9 cellular contexts compared by ENCODE assay signal in genomic region chr1:40784141-40784770, GRCh38. TPM values are rescaled to one million over a fixed set of nuclear protein-coding genes. Genes with fewer than 3 reads are reported as not detected.
A peak's percentile ranks its signal among the peaks of the same experiment; 100 is the strongest.
DNase-seq lines count a peak whose midpoint lies in the region; ATAC-seq, FAIRE-seq and TF ChIP-seq lines count a peak whose summit lies in the region.
"Had no signal": no experiment of that assay in that cellular context is flagged by ENCODE, and none has a peak within 500 bp of the region (broad histone marks: within the 10 kb centered on the region; RNA-seq: fewer than 3 reads in every experiment).

No MANE protein-coding gene starts in this region.

- no peak for TF ChIP-seq POLR2A in H1 (IDR thresholded peaks at IDR 0.05; ENCODE audit: control extremely low read depth in 1 of 2, low read depth in 2 of 2, low read length in 2 of 2)

- no peaks in the 10 kb centered on the region for H3K79me2 ChIP-seq in H1 (ENCODE audit: control insufficient read depth in 1 of 2, insufficient read depth in 2 of 2, low read length in 2 of 2)

- POLR2A ChIA-PET in H1 (lab: Charles Lee; ENCODE audit: partially characterized antibody) = interaction anchor here (0.5 to 1.2 kb wide), 4 partner anchors 10 to 649 kb away, joined by 3 to 4 read pairs (median 3); partner anchors contain the start of gene CITED4

- no peak overlapping the region for H3K23ac ChIP-seq in H1 (ENCODE audit: insufficient read length)
- H3K23ac ChIP-seq in neuronal stem cell (ENCODE audit: low read depth, low read length, poor library complexity) = peak overlapping the region; percentile 77

- no peak for TF ChIP-seq EP300 in H1 (IDR thresholded peaks at IDR 0.05; ENCODE audit: borderline replicate concordance in 1 of 2, low read depth in 2 of 2, low read length in 2 of 2)

- CTCF ChIA-PET in H1 (lab: Charles Lee; ENCODE audit: partially characterized antibody) = interaction anchor here (1.4 to 24.5 kb wide), 3 partner anchors 8 to 66 kb away, joined by 3 to 325 read pairs (median 4); no protein-coding TSS in a partner anchor

- H3K4me1 ChIP-seq in H1 (replicated peaks in 1 of 4; ENCODE audit: control insufficient read depth in 3 of 4, insufficient read depth in 4 of 4, low read length in 3 of 4) (peaks cover 0 to 20% (median 17%) of the 10 kb centered on the region in 4 experiments; a peak in 6 of 7 replicates), neuronal stem cell (ENCODE audit: control insufficient read depth in 2 of 2, insufficient read depth in 1 of 2, low read depth in 1 of 2, low read length in 2 of 2) (peaks cover 20 to 27% of the 10 kb centered on the region in 2 donors)

- H3K4me2 ChIP-seq in H1 (ENCODE audit: insufficient read depth in 1 of 2, low read depth in 2 of 2, low read length in 2 of 2) (peak overlapping the region; percentile 81 to 97), neuronal stem cell (ENCODE audit: insufficient read depth, low read length, poor library complexity, severe bottlenecking) (peak overlapping the region; percentile 81)

- peak; percentile 78 for DNase-seq in D341Med (ENCODE audit: low spot score)
- peak; percentile 26 to 80 for DNase-seq in NCI-H526 (lab: John Stamatoyannopoulos, UW)
- peak in 1 of 2 experiments; percentile 68 for DNase-seq in H1 (ENCODE audit: low read depth in 1 of 2, low spot score in 2 of 2)
- peak; percentile 38 for DNase-seq in neuronal stem cell (ENCODE audit: low spot score)
- no peak for DNase-seq in NCI-H1436 (lab: John Stamatoyannopoulos, UW)
- no peak for DNase-seq in CD1c-positive myeloid dendritic cell (ENCODE audit: extremely low spot score)
- DNase-seq in SHP77 (lab: John Stamatoyannopoulos, UW) = no peak

- no peak overlapping the region for H3K56ac ChIP-seq in H1 (replicated peaks; ENCODE audit: insufficient read length, low read depth, low read length)

- no peak for FAIRE-seq in H1 (lab: Jason Lieb, UNC)

- no peak overlapping the region for H2BK120ac ChIP-seq in H1 (replicated peaks; ENCODE audit: low read depth, low read length)
- no peak overlapping the region for H2BK120ac ChIP-seq in neuronal stem cell (ENCODE audit: low read depth, low read length)

- H4K8ac ChIP-seq in H1 (ENCODE audit: extremely low read depth, insufficient read depth, low read length) (peak overlapping the region; percentile 57), neuronal stem cell (ENCODE audit: low read depth, low read length) (no peak overlapping the region)

- no peak overlapping the region for H3K14ac ChIP-seq in H1 (ENCODE audit: insufficient read length)
- H3K14ac ChIP-seq in neuronal stem cell (ENCODE audit: low read length) = no peak overlapping the region

- H2AFZ ChIP-seq in H1 (ENCODE audit: low read length) (no peak overlapping the region), neuronal stem cell (ENCODE audit: low read length) (peak overlapping the region; percentile 69)

- no peak overlapping the region for H3K4ac ChIP-seq in H1 (replicated peaks; ENCODE audit: insufficient read length, low read depth, low read length)
- no peak overlapping the region for H3K4ac ChIP-seq in neuronal stem cell (ENCODE audit: low read length)

- H4K91ac ChIP-seq in H1 (replicated peaks; ENCODE audit: insufficient read length, low read length) (peak overlapping the region; percentile 38), neuronal stem cell (ENCODE audit: low read depth, low read length, poor library complexity) (no peak overlapping the region)

- H4K20me1 ChIP-seq in H1 (replicated peaks in 1 of 2; ENCODE audit: control insufficient read depth in 1 of 2, insufficient read depth in 2 of 2, low read length in 2 of 2) = peaks cover 2 to 7% of the 10 kb centered on the region in 2 experiments

- H3K36me3 ChIP-seq in H1 (ENCODE audit: control insufficient read depth in 2 of 4, insufficient read depth in 4 of 4, low read length in 3 of 4) = no peaks in the 10 kb centered on the region
- H3K36me3 ChIP-seq in neuronal stem cell (replicated peaks in 1 of 2; ENCODE audit: control insufficient read depth in 2 of 2, insufficient read depth in 2 of 2, low read length in 2 of 2) = no peaks in the 10 kb centered on the region

- no peak for ATAC-seq in HG02970 (IDR thresholded peaks at IDR 0.05; ENCODE audit: low FRiP score, unreplicated experiment)

- H3K79me1 ChIP-seq in H1 (ENCODE audit: low read depth, low read length) = no peaks in the 10 kb centered on the region
- peaks cover 3% of the 10 kb centered on the region for H3K79me1 ChIP-seq in neuronal stem cell (ENCODE audit: low read depth, low read length)

- H2BK5ac ChIP-seq in H1 (ENCODE audit: low read depth, low read length) (no peak overlapping the region), neuronal stem cell (ENCODE audit: low read length) (no peak overlapping the region)

- H3K18ac ChIP-seq in H1 (ENCODE audit: extremely low read depth, low read length) (peak overlapping the region; percentile 32; the same call in 1 of the 2 replicates), neuronal stem cell (ENCODE audit: low read length) (peak overlapping the region; percentile 92)

- no peak for TF ChIP-seq CTCF in H1 (IDR thresholded peaks at IDR 0.05; ENCODE audit: control extremely low read depth in 1 of 3, insufficient read depth in 1 of 3, low read depth in 1 of 3, low read length in 3 of 3)

- H2AK5ac ChIP-seq in H1 (ENCODE audit: low read depth, low read length) (no peak overlapping the region), neuronal stem cell (ENCODE audit: low read depth, low read length) (peak overlapping the region; percentile 74)

- H3K27ac ChIP-seq in H1 (ENCODE audit: low read depth, low read length) = no peak overlapping the region
- no peak overlapping the region for H3K27ac ChIP-seq in neuronal stem cell (replicated peaks; ENCODE audit: low read length)

- H3K27me3 ChIP-seq in H1 (replicated peaks in 1 of 4; ENCODE audit: control insufficient read depth in 3 of 4, extremely low read depth in 1 of 4, insufficient read depth in 3 of 4, low read length in 3 of 4) = peaks cover 0 to 35% (median 27%) of the 10 kb centered on the region in 4 experiments; a peak in 6 of 7 replicates
- peaks cover 0 to 72% (median 17%) of the 10 kb centered on the region in 3 experiments for H3K27me3 ChIP-seq in neuronal stem cell (ENCODE audit: control insufficient read depth in 3 of 3, insufficient read depth in 3 of 3, low read depth in 1 of 3, low read length in 3 of 3)

- H3K4me3 ChIP-seq in H1 (ENCODE audit: extremely low read depth in 1 of 4, insufficient read depth in 2 of 4, low read depth in 3 of 4, low read length in 4 of 4) (peak overlapping the region; percentile 29 to 58 (median 45); a peak in 7 of 8 replicates), neuronal stem cell (ENCODE audit: low read length in 2 of 2) (peak overlapping the region; percentile 20 to 72)

- no peak overlapping the region for H2BK12ac ChIP-seq in H1 (ENCODE audit: low read depth, low read length)
- no peak overlapping the region for H2BK12ac ChIP-seq in neuronal stem cell (ENCODE audit: low read length)

- H2BK15ac ChIP-seq in H1 (ENCODE audit: low read length) (no peak overlapping the region), neuronal stem cell (ENCODE audit: low read length) (peak overlapping the region; percentile 79)

- no peak overlapping the region for H2BK20ac ChIP-seq in H1 (ENCODE audit: low read length)

- 9% methylated on average over 23 of the region's 63 CpGs; no CpG with 5 or more reads in 1 of the 2 experiments for WGBS in H1 (ENCODE audit: extremely low coverage in 1 of 2, insufficient coverage in 1 of 2, insufficient read length in 1 of 2, insufficient replicate concordance in 2 of 2, low coverage in 1 of 2, low lambda C conversion rate in 2 of 2, missing lambda C conversion rate in 1 of 2), 2 experiments
- WGBS in neuronal stem cell (ENCODE audit: extremely low coverage in 2 of 2, insufficient read length in 2 of 2, insufficient replicate concordance in 1 of 2), 2 donors = no CpG with 5 or more reads among the region's 63 CpGs

- H3K9me3 ChIP-seq in H1 (ENCODE audit: insufficient read depth in 2 of 2, low read depth in 1 of 2, low read length in 1 of 2) = no peaks in the 10 kb centered on the region
- no peaks in the 10 kb centered on the region for H3K9me3 ChIP-seq in neuronal stem cell (replicated peaks in 1 of 2; ENCODE audit: control insufficient read depth in 2 of 2, insufficient read depth in 1 of 2, low read depth in 1 of 2, low read length in 2 of 2)

- H4K5ac ChIP-seq in H1 (ENCODE audit: insufficient read length, low read depth, low read length) = no peak overlapping the region

- H3K23me2 ChIP-seq in H1 (ENCODE audit: low read depth, low read length) = peaks cover 21% of the 10 kb centered on the region; the same call in 1 of the 2 replicates

- TF ChIP-seq RAD21 in H1 (IDR thresholded peaks at IDR 0.05 in 1 of 2, conservative IDR thresholded peaks at IDR 0.05 in 1 of 2; ENCODE audit: low read depth in 2 of 2, low read length in 2 of 2) = no peak

- H3K9ac ChIP-seq in H1 (replicated peaks in 1 of 4; ENCODE audit: extremely low read depth in 1 of 4, low read depth in 3 of 4, low read length in 3 of 4) (peak overlapping the region in 1 of 4 experiments; percentile 41; a peak in 2 of 7 replicates), neuronal stem cell (ENCODE audit: low read depth, low read length, poor library complexity) (peak overlapping the region; percentile 63)

TF ChIP-seq in H1, 55 proteins besides CTCF, POLR2A, EP300 and RAD21 (continues in another document):
- TF ChIP-seq EGR1 (IDR thresholded peaks at IDR 0.05; ENCODE audit: borderline replicate concordance, low read depth, low read length) = no peak
- TF ChIP-seq CBX5 (IDR thresholded peaks at IDR 0.05; ENCODE audit: low read depth, low read length) = no peak
- no peak for TF ChIP-seq ZNF274 (IDR thresholded peaks at IDR 0.05; ENCODE audit: borderline replicate concordance, extremely low read depth, low read length)
- no peak for TF ChIP-seq MAFK (IDR thresholded peaks at IDR 0.05; ENCODE audit: low read depth, low read length)
- TF ChIP-seq PHF8 (conservative IDR thresholded peaks at IDR 0.05; ENCODE audit: low read depth, low read length) = no peak
- no peak for TF ChIP-seq KDM1A (IDR thresholded peaks at IDR 0.05; ENCODE audit: borderline replicate concordance, low read length)
- no peak for TF ChIP-seq POU5F1 (IDR thresholded peaks at IDR 0.05; ENCODE audit: low read depth, low read length)
- no peak for TF ChIP-seq TBP (IDR thresholded peaks at IDR 0.05; ENCODE audit: low read depth, low read length)
- no peak for TF ChIP-seq JUND (IDR thresholded peaks at IDR 0.05; ENCODE audit: low read length)
- no peak for TF ChIP-seq CTBP2 (IDR thresholded peaks at IDR 0.05; ENCODE audit: borderline replicate concordance, insufficient read depth, insufficient read length, low read length)

RNA-seq across cellular contexts. Expression of gene KCNQ4, which starts 0.7 kb away (rescaled TPM):
- total RNA-seq in H1 (2021; fragmentation: NEBNext Ultra II Directional; extraction: Animal tissue kit (Norgen Biotek cat#: 25700)) = 3.5 and 3.9 TPM in 2 replicates
- polyA plus RNA-seq in H1 (2011; rRNA removed) = 2.2 and 4.0 TPM in 2 replicates
- polyA plus RNA-seq in H1 (2011; cell fraction: cytosol; rRNA removed) = 1.9 TPM
- 7.6 TPM for polyA plus RNA-seq in H1 (2011; cell fraction: nucleus; rRNA removed)
- 3.0 to 5.7 TPM (median 4.7 TPM) in 4 replicates for polyA plus RNA-seq in H1 (2012, experiment 1 of 2)
- 3.1 TPM for polyA plus RNA-seq in H1 (2012, experiment 2 of 2)
- 2.7 TPM for polyA plus RNA-seq in H1 (2013, experiment 1 of 2)
- 2.5 TPM for polyA plus RNA-seq in H1 (2013, experiment 2 of 2)
- polyA minus RNA-seq in H1 (2011; rRNA and poly(A)+ RNA removed) = 1.2 and 1.3 TPM in 2 replicates
- 2.1 TPM for polyA minus RNA-seq in H1 (2011; cell fraction: cytosol; rRNA and poly(A)+ RNA removed)
- 2.5 TPM for polyA minus RNA-seq in H1 (2011; cell fraction: nucleus; rRNA and poly(A)+ RNA removed)
- 3.1 TPM for polyA plus RNA-seq in neuronal stem cell (2013, experiment 1 of 2)
- polyA plus RNA-seq in neuronal stem cell (2013, experiment 2 of 2) = 3.2 TPM
- total RNA-seq: dermis microvascular lymphatic vessel endothelial cell had no signal

Comparison
In these comparisons a context has a peak if more than half of its experiments do, and no peak if none do; other contexts are left out.
1. DNase-seq: peak in D341Med (single experiment), NCI-H526 (2 of 2) and neuronal stem cell (single experiment); none in NCI-H1436 (single experiment), CD1c-positive myeloid dendritic cell (single experiment) and SHP77 (0 of 2).